ENCODE assay signal across 29 cellular contexts in the genomic region with DNA sequence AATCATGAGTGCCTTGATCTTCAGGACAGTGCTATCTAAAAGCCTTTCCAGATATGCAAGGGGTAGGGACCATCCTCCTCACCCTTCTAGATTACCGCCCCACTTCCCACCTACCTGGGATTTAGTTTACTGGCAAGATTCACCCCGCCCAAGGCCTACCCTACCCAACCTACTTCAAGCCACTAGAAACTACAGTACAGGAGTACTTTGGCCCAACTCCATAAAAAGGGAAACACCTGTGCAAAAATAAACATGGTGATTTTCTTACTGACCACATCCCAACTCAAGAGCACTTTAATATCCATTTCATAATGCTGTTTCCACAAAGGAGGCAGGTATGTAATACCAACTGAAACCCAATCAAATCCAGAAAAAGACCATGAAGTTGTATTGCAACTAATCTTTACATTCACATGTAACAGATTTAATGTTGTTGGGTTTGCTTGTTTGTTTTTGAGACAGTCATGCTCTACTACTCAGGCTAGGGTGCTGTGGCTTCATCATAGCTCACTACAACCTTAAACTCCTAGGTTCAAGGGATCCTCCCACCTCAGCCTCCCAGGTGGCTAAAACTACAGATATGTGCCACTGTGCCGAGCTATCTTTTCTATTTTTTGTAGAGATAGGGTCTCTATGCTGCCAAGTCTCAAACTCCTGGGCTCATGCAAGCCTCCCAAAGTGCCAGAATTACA. TPM values are rescaled to one million over a fixed set of nuclear protein-coding genes. Genes with fewer than 3 reads are reported as not detected.
DNase-seq lines count a peak whose midpoint lies in the region; ATAC-seq and TF ChIP-seq lines count a peak whose summit lies in the region.
"Had no signal": no experiment of that assay in that cellular context is flagged by ENCODE, and none has a peak within 500 bp of the region (broad histone marks: within the 10 kb centered on the region; RNA-seq: fewer than 3 reads in every experiment).

No MANE protein-coding gene starts in this region.

- no peak for TF ChIP-seq CTCF in Panc1 (IDR thresholded peaks at IDR 0.05)
- TF ChIP-seq CTCF in upper lobe of left lung (IDR thresholded peaks at IDR 0.05) = no peak
- no peak for TF ChIP-seq CTCF in breast epithelium (IDR thresholded peaks at IDR 0.05)

- peaks cover 37% of the 10 kb centered on the region for H3K4me1 Mint-ChIP-seq in activated naive CD4-positive, alpha-beta T cell treated with anti-CD3 and anti-CD28 coated beads, Interleukin-2, amount 50 U/mL, for 24 hours

- DNase-seq in activated naive CD4-positive, alpha-beta T cell (lab: John Stamatoyannopoulos, UW) = no peak
- DNase-seq in NCI-H2107 (lab: John Stamatoyannopoulos, UW) (peak; percentile 81), Panc1 (ENCODE audit: low read depth, low spot score) (no peak), upper lobe of left lung (peak in 1 of 2 donors; percentile 50), NCI-H82 (lab: John Stamatoyannopoulos, UW) (no peak), breast epithelium (ENCODE audit: low spot score in 2 of 2) (no peak)
- DNase-seq in activated CD4-positive, alpha-beta T cell treated with anti-CD3 and anti-CD28 coated beads for 4 hours = no peak
- DNase-seq: activated CD4-positive, alpha-beta T cell treated with anti-CD3 and anti-CD28 coated beads, Interleukin-2, amount 50 U/mL, for 4 hours; activated naive CD4-positive, alpha-beta T cell treated with anti-CD3 and anti-CD28 coated beads for 36 hours; AML-193; amygdala; CD8-positive, alpha-beta T cell; DMS 273 treated with DMSO at 0.1 percent for 48 hours; GF-D8; left ventricle myocardium superior; MG63; NCI-H1436 treated with DMSO at 0.1 percent for 48 hours; NCI-H226; nephron progenitor cell; small intestine; stimulated activated CD8-positive, alpha-beta memory T cell treated with anti-CD3 and anti-CD28 coated beads, Interleukin-4, amount 100 ng/mL, for 48 hours; stomach; SW 1271; thyroid gland had no signal

- WGBS in upper lobe of left lung, 2 donors = 68 to 75% methylated on average over 3 of the region's 3 CpGs

- no peaks in the 10 kb centered on the region for H3K27me3 Mint-ChIP-seq in activated naive CD4-positive, alpha-beta T cell treated with anti-CD3 and anti-CD28 coated beads, Interleukin-2, amount 50 U/mL, for 24 hours

- H3K27ac Mint-ChIP-seq in activated naive CD4-positive, alpha-beta T cell treated with anti-CD3 and anti-CD28 coated beads, Interleukin-2, amount 50 U/mL, for 24 hours = peak overlapping the region; percentile 56
- H3K27ac Mint-ChIP-seq: activated naive CD4-positive, alpha-beta T cell treated with anti-CD3 and anti-CD28 coated beads for 36 hours; CD8-positive, alpha-beta T cell; nephron progenitor cell; WTC11 had no signal

- intact Hi-C loops in Panc1 (cut with micrococcal nuclease; ENCODE audit: unreplicated experiment) = loop anchor here (10.0 kb wide), 1 partner anchor 234 kb away; a partner anchor contains a TSS
- intact Hi-C loops in breast epithelium (cut with DNase I; ENCODE audit: low total_unique reads) = no loop called here

- H3K27ac ChIP-seq in Panc1 (ENCODE audit: low read length) (peak overlapping the region; percentile 86), upper lobe of left lung (no peak overlapping the region), breast epithelium (no peak overlapping the region)
- H3K27ac ChIP-seq: A549, stomach, thyroid gland had no signal

- H3K9me3 Mint-ChIP-seq in activated naive CD4-positive, alpha-beta T cell treated with anti-CD3 and anti-CD28 coated beads, Interleukin-2, amount 50 U/mL, for 24 hours = no peaks in the 10 kb centered on the region
- H3K9me3 Mint-ChIP-seq: activated naive CD4-positive, alpha-beta T cell treated with anti-CD3 and anti-CD28 coated beads for 36 hours; CD8-positive, alpha-beta T cell; WTC11 had no signal

- H3K36me3 ChIP-seq in Panc1 (ENCODE audit: control insufficient read depth, insufficient read depth, low read length) (no peaks in the 10 kb centered on the region), upper lobe of left lung (no peaks in the 10 kb centered on the region), breast epithelium (no peaks in the 10 kb centered on the region)
- H3K36me3 ChIP-seq: HAP-1, MG63, stomach, thyroid gland had no signal

- TF ChIP-seq POLR2A in upper lobe of left lung (IDR thresholded peaks at IDR 0.05) (no peak), breast epithelium (IDR thresholded peaks at IDR 0.05) (no peak)

- H3K4me3 Mint-ChIP-seq in activated naive CD4-positive, alpha-beta T cell treated with anti-CD3 and anti-CD28 coated beads, Interleukin-2, amount 50 U/mL, for 24 hours = no peak overlapping the region
- H3K4me3 Mint-ChIP-seq: activated naive CD4-positive, alpha-beta T cell treated with anti-CD3 and anti-CD28 coated beads for 36 hours; CD8-positive, alpha-beta T cell; nephron progenitor cell; WTC11 had no signal

- POLR2A ChIA-PET in Panc1 (lab: Charles Lee) = no interaction called here

- ATAC-seq in Panc1 = no peak
- peak; percentile 26 to 81 for ATAC-seq in upper lobe of left lung (ENCODE audit: low FRiP score in 2 of 2)
- ATAC-seq: A549; CD8-positive, alpha-beta T cell; K562; left ventricle myocardium superior; WTC11 had no signal

- H3K36me3 Mint-ChIP-seq in activated naive CD4-positive, alpha-beta T cell treated with anti-CD3 and anti-CD28 coated beads, Interleukin-2, amount 50 U/mL, for 24 hours = no peaks in the 10 kb centered on the region
- H3K36me3 Mint-ChIP-seq: CD8-positive, alpha-beta T cell; WTC11 had no signal

- no peak overlapping the region for H3K4me3 ChIP-seq in Panc1 (ENCODE audit: low read depth in 2 of 2, low read length in 2 of 2)
- no peak overlapping the region for H3K4me3 ChIP-seq in upper lobe of left lung
- no peak overlapping the region for H3K4me3 ChIP-seq in breast epithelium
- H3K4me3 ChIP-seq: A549, HAP-1, K562, MG63, stomach, thyroid gland had no signal

- H3K4me1 ChIP-seq in Panc1 (ENCODE audit: control insufficient read depth, insufficient read depth, low read length) (peaks cover 24% of the 10 kb centered on the region), upper lobe of left lung (peaks cover 0 to 9% (median 3%) of the 10 kb centered on the region in 4 donors), breast epithelium (no peaks in the 10 kb centered on the region)

- TF ChIP-seq EP300 in upper lobe of left lung (IDR thresholded peaks at IDR 0.05) = peak in 1 of 4 donors; percentile 10

- H3K9me3 ChIP-seq in Panc1 (ENCODE audit: control insufficient read depth, insufficient read depth, low read depth, low read length) = no peaks in the 10 kb centered on the region; the same call in 1 of the 2 replicates
- no peaks in the 10 kb centered on the region for H3K9me3 ChIP-seq in upper lobe of left lung
- no peaks in the 10 kb centered on the region for H3K9me3 ChIP-seq in breast epithelium
- H3K9me3 ChIP-seq: A549, HAP-1, MG63, stomach, thyroid gland had no signal

- H3K27me3 ChIP-seq in Panc1 (ENCODE audit: control insufficient read depth, insufficient read depth, low read length) = no peaks in the 10 kb centered on the region
- H3K27me3 ChIP-seq in upper lobe of left lung = no peaks in the 10 kb centered on the region
- H3K27me3 ChIP-seq in breast epithelium = no peaks in the 10 kb centered on the region
- H3K27me3 ChIP-seq: MG63, stomach, thyroid gland had no signal

- in situ Hi-C loops in Panc1 (cut with HindIII; ENCODE audit: low pct_unique_long_range_greater_than_20kb, low sequenced_read_pairs) = no loop called here

- CTCF ChIA-PET in Panc1 (lab: Charles Lee) = no interaction called here

- no TSS peak for BruUV-seq in Panc1 (replicated peaks; lab: Mats Ljungman, UMichigan)

RNA-seq across cellular contexts. Expression of a gene that starts 41.7 kb away (rescaled TPM):
- total RNA-seq in Panc1 (2021; ENCODE audit: unreplicated experiment) (328 TPM), upper lobe of left lung (100 to 1,000 TPM; 135 to 208 (median 162) TPM), breast epithelium (100 to 1,000 TPM; 176 to 198 (median 186) TPM)
- 340 TPM for polyA plus RNA-seq in Panc1 (2012; ENCODE audit: insufficient read length)
